ENCODE assay signal across 8 cellular contexts in genomic region chr1:117396074-117396473, GRCh38.
"Had no signal": no experiment of that assay in that cellular context is flagged by ENCODE, and none has a peak within 500 bp of the region (broad histone marks: within the 10 kb centered on the region; RNA-seq: fewer than 3 reads in every experiment).

No MANE protein-coding gene starts in this region.

- H3K27ac ChIP-seq: GM23248, HL-60 had no signal

- DNase-seq: GM23248, GOT3, H9, HCEC 1CT, HFFc6, KBM-7 had no signal

- H3K4me3 ChIP-seq: GM23248 had no signal

- ATAC-seq: HepG2 had no signal

- FAIRE-seq: HepG2 had no signal
